In the genomic region with DNA sequence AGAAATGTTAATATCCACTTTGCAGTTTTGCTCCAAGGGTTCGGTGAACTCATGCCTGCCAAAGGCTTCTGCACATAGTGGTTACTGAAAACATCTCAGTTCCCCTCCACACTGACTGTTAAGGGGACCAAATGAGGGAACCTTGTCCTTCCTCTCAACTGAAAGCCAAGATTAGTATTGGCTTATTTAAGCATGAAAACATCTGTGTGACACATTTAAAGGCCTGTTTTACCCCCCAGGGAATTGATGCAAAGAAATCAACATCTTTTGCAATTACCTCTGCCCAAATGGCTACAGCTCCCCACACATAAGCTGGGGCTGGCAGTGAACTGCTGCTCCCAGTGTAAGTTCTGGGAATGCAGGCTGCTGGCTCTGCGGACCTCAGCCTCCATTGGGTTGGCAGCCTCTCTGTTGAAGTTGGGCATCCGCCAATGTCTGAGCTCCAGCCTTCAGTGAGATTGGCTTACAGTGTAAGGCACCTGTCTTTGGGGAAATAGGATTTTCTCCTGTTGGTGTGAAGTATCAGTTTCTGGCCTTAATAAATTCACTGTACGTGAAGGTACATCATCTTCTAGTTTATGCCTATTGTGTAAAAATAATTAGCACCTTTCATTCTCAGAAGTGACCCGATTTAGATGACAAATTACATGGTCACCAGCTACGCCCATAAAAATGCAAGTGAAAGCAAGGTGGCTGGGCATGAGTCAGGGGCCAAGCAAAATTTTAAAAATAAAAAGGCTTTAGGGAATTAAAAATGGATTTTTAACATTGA, we compare ENCODE assay signal across 1 cellular context.
TF ChIP-seq lines count a peak whose summit lies in the region.

No MANE protein-coding gene starts in this region.

TF ChIP-seq in GM12878, 131 proteins besides CTCF, POLR2A, EP300 and RAD21 (continued from another document and continues in another):
- TF ChIP-seq YBX1 (IDR thresholded peaks at IDR 0.05) (0 out of 2 replicates have a peak, but pooled peaks have one; percentile 18), ZNF207 (IDR thresholded peaks at IDR 0.05; ENCODE audit: borderline replicate concordance) (no peak), SMAD1 (IDR thresholded peaks at IDR 0.05; ENCODE audit: low read depth, partially characterized antibody) (no peak), EED (IDR thresholded peaks at IDR 0.05; ENCODE audit: low read depth) (peak; percentile 64), ZSCAN29 (IDR thresholded peaks at IDR 0.05) (no peak), RB1 (IDR thresholded peaks at IDR 0.05; ENCODE audit: borderline replicate concordance) (no peak), CHD2 (IDR thresholded peaks at IDR 0.05; ENCODE audit: borderline replicate concordance, low read depth, low read length) (0 out of 2 replicates have a peak, but pooled peaks have one; percentile 29), NBN (IDR thresholded peaks at IDR 0.05) (peak; percentile 72; the same call in 1 of the 2 replicates), PML (IDR thresholded peaks at IDR 0.05; ENCODE audit: low read length) (peak; percentile 35), RELA (IDR thresholded peaks at IDR 0.05; ENCODE audit: borderline replicate concordance, partially characterized antibody) (no peak), MTA2 (IDR thresholded peaks at IDR 0.05; ENCODE audit: low read depth) (peak; percentile 91), BMI1 (IDR thresholded peaks at IDR 0.05; ENCODE audit: borderline replicate concordance) (0 out of 2 replicates have a peak, but pooled peaks have one; percentile 40), ZNF217 (IDR thresholded peaks at IDR 0.05) (peak; percentile 33; the same call in 1 of the 2 replicates), ETV6 (conservative IDR thresholded peaks at IDR 0.05 in 1 of 2, IDR thresholded peaks at IDR 0.05 in 1 of 2; ENCODE audit: borderline replicate concordance in 1 of 2, low read depth in 1 of 2) (peak in 1 of 2 experiments; percentile 49; a peak in 1 of 4 replicates), IKZF1 (conservative IDR thresholded peaks at IDR 0.05) (peak; percentile 94), JUNB (IDR thresholded peaks at IDR 0.05) (no peak; the same call in 1 of the 2 replicates), CHD4 (IDR thresholded peaks at IDR 0.05) (no peak), DPF2 (IDR thresholded peaks at IDR 0.05) (peak; percentile 96), SIX5 (IDR thresholded peaks at IDR 0.05; ENCODE audit: low read depth, low read length, severe bottlenecking) (no peak), NFIC (IDR thresholded peaks at IDR 0.05; ENCODE audit: low read depth, low read length) (0 out of 2 replicates have a peak, but pooled peaks have one; percentile 54), NFYA (IDR thresholded peaks at IDR 0.05; ENCODE audit: borderline replicate concordance, low read depth, low read length) (no peak)
- TF ChIP-seq, protein P1, sequence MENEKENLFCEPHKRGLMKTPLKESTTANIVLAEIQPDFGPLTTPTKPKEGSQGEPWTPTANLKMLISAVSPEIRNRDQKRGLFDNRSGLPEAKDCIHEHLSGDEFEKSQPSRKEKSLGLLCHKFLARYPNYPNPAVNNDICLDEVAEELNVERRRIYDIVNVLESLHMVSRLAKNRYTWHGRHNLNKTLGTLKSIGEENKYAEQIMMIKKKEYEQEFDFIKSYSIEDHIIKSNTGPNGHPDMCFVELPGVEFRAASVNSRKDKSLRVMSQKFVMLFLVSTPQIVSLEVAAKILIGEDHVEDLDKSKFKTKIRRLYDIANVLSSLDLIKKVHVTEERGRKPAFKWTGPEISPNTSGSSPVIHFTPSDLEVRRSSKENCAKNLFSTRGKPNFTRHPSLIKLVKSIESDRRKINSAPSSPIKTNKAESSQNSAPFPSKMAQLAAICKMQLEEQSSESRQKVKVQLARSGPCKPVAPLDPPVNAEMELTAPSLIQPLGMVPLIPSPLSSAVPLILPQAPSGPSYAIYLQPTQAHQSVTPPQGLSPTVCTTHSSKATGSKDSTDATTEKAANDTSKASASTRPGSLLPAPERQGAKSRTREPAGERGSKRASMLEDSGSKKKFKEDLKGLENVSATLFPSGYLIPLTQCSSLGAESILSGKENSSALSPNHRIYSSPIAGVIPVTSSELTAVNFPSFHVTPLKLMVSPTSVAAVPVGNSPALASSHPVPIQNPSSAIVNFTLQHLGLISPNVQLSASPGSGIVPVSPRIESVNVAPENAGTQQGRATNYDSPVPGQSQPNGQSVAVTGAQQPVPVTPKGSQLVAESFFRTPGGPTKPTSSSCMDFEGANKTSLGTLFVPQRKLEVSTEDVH (IDR thresholded peaks at IDR 0.05; ENCODE audit: low read depth, partially characterized antibody) = no peak
- TF ChIP-seq, protein P2, sequence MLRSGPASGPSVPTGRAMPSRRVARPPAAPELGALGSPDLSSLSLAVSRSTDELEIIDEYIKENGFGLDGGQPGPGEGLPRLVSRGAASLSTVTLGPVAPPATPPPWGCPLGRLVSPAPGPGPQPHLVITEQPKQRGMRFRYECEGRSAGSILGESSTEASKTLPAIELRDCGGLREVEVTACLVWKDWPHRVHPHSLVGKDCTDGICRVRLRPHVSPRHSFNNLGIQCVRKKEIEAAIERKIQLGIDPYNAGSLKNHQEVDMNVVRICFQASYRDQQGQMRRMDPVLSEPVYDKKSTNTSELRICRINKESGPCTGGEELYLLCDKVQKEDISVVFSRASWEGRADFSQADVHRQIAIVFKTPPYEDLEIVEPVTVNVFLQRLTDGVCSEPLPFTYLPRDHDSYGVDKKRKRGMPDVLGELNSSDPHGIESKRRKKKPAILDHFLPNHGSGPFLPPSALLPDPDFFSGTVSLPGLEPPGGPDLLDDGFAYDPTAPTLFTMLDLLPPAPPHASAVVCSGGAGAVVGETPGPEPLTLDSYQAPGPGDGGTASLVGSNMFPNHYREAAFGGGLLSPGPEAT (IDR thresholded peaks at IDR 0.05; ENCODE audit: low read depth) = peak; percentile 60; the same call in 1 of the 2 replicates
- TF ChIP-seq, protein P3, sequence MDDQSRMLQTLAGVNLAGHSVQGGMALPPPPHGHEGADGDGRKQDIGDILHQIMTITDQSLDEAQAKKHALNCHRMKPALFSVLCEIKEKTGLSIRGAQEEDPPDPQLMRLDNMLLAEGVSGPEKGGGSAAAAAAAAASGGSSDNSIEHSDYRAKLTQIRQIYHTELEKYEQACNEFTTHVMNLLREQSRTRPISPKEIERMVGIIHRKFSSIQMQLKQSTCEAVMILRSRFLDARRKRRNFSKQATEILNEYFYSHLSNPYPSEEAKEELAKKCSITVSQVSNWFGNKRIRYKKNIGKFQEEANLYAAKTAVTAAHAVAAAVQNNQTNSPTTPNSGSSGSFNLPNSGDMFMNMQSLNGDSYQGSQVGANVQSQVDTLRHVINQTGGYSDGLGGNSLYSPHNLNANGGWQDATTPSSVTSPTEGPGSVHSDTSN (IDR thresholded peaks at IDR 0.05; ENCODE audit: insufficient replicate concordance, low read depth, low read length) = peak; percentile 52
- TF ChIP-seq, protein P4, sequence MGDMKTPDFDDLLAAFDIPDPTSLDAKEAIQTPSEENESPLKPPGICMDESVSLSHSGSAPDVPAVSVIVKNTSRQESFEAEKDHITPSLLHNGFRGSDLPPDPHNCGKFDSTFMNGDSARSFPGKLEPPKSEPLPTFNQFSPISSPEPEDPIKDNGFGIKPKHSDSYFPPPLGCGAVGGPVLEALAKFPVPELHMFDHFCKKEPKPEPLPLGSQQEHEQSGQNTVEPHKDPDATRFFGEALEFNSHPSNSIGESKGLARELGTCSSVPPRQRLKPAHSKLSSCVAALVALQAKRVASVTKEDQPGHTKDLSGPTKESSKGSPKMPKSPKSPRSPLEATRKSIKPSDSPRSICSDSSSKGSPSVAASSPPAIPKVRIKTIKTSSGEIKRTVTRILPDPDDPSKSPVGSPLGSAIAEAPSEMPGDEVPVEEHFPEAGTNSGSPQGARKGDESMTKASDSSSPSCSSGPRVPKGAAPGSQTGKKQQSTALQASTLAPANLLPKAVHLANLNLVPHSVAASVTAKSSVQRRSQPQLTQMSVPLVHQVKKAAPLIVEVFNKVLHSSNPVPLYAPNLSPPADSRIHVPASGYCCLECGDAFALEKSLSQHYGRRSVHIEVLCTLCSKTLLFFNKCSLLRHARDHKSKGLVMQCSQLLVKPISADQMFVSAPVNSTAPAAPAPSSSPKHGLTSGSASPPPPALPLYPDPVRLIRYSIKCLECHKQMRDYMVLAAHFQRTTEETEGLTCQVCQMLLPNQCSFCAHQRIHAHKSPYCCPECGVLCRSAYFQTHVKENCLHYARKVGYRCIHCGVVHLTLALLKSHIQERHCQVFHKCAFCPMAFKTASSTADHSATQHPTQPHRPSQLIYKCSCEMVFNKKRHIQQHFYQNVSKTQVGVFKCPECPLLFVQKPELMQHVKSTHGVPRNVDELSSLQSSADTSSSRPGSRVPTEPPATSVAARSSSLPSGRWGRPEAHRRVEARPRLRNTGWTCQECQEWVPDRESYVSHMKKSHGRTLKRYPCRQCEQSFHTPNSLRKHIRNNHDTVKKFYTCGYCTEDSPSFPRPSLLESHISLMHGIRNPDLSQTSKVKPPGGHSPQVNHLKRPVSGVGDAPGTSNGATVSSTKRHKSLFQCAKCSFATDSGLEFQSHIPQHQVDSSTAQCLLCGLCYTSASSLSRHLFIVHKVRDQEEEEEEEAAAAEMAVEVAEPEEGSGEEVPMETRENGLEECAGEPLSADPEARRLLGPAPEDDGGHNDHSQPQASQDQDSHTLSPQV (IDR thresholded peaks at IDR 0.05) = no peak
- TF ChIP-seq, protein P5, sequence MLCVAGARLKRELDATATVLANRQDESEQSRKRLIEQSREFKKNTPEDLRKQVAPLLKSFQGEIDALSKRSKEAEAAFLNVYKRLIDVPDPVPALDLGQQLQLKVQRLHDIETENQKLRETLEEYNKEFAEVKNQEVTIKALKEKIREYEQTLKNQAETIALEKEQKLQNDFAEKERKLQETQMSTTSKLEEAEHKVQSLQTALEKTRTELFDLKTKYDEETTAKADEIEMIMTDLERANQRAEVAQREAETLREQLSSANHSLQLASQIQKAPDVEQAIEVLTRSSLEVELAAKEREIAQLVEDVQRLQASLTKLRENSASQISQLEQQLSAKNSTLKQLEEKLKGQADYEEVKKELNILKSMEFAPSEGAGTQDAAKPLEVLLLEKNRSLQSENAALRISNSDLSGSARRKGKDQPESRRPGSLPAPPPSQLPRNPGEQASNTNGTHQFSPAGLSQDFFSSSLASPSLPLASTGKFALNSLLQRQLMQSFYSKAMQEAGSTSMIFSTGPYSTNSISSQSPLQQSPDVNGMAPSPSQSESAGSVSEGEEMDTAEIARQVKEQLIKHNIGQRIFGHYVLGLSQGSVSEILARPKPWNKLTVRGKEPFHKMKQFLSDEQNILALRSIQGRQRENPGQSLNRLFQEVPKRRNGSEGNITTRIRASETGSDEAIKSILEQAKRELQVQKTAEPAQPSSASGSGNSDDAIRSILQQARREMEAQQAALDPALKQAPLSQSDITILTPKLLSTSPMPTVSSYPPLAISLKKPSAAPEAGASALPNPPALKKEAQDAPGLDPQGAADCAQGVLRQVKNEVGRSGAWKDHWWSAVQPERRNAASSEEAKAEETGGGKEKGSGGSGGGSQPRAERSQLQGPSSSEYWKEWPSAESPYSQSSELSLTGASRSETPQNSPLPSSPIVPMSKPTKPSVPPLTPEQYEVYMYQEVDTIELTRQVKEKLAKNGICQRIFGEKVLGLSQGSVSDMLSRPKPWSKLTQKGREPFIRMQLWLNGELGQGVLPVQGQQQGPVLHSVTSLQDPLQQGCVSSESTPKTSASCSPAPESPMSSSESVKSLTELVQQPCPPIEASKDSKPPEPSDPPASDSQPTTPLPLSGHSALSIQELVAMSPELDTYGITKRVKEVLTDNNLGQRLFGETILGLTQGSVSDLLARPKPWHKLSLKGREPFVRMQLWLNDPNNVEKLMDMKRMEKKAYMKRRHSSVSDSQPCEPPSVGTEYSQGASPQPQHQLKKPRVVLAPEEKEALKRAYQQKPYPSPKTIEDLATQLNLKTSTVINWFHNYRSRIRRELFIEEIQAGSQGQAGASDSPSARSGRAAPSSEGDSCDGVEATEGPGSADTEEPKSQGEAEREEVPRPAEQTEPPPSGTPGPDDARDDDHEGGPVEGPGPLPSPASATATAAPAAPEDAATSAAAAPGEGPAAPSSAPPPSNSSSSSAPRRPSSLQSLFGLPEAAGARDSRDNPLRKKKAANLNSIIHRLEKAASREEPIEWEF (IDR thresholded peaks at IDR 0.05; ENCODE audit: insufficient replicate concordance, low read depth, low read length) = peak; percentile 82
- TF ChIP-seq, protein P6, sequence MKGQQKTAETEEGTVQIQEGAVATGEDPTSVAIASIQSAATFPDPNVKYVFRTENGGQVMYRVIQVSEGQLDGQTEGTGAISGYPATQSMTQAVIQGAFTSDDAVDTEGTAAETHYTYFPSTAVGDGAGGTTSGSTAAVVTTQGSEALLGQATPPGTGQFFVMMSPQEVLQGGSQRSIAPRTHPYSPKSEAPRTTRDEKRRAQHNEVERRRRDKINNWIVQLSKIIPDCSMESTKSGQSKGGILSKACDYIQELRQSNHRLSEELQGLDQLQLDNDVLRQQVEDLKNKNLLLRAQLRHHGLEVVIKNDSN (IDR thresholded peaks at IDR 0.05; ENCODE audit: borderline replicate concordance, extremely low read length, insufficient read depth, low read depth, low read length) = no peak
- TF ChIP-seq, protein P7, sequence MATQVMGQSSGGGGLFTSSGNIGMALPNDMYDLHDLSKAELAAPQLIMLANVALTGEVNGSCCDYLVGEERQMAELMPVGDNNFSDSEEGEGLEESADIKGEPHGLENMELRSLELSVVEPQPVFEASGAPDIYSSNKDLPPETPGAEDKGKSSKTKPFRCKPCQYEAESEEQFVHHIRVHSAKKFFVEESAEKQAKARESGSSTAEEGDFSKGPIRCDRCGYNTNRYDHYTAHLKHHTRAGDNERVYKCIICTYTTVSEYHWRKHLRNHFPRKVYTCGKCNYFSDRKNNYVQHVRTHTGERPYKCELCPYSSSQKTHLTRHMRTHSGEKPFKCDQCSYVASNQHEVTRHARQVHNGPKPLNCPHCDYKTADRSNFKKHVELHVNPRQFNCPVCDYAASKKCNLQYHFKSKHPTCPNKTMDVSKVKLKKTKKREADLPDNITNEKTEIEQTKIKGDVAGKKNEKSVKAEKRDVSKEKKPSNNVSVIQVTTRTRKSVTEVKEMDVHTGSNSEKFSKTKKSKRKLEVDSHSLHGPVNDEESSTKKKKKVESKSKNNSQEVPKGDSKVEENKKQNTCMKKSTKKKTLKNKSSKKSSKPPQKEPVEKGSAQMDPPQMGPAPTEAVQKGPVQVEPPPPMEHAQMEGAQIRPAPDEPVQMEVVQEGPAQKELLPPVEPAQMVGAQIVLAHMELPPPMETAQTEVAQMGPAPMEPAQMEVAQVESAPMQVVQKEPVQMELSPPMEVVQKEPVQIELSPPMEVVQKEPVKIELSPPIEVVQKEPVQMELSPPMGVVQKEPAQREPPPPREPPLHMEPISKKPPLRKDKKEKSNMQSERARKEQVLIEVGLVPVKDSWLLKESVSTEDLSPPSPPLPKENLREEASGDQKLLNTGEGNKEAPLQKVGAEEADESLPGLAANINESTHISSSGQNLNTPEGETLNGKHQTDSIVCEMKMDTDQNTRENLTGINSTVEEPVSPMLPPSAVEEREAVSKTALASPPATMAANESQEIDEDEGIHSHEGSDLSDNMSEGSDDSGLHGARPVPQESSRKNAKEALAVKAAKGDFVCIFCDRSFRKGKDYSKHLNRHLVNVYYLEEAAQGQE (IDR thresholded peaks at IDR 0.05; ENCODE audit: low read depth, low read length) = no peak
